In genomic region chr12:64618953-64619590, GRCh38 we compare ENCODE assay signal across 8 cellular contexts.
DNase-seq lines count a peak whose midpoint lies in the region; ATAC-seq lines count a peak whose summit lies in the region.

No MANE protein-coding gene starts in this region.

- ATAC-seq in GM18517 (IDR thresholded peaks at IDR 0.05; ENCODE audit: unreplicated experiment) (peak; percentile 40), HG03066 (IDR thresholded peaks at IDR 0.05; ENCODE audit: low read depth, unreplicated experiment) (peak; percentile 34)

- DNase-seq in AG08396 (ENCODE audit: low spot score) (peak; percentile 22), SIG-M5 treated with dmso at 0.1 percent for 504 hours (lab: John Stamatoyannopoulos, UW; ENCODE audit: unreplicated experiment) (peak; percentile 96), globus pallidus (ENCODE audit: low spot score) (peak; percentile 59), NCI-H187 treated with DMSO at 0.1 percent for 48 hours (lab: John Stamatoyannopoulos, UW) (no peak), NCI-H345 (lab: John Stamatoyannopoulos, UW) (no peak), NCI-H1930 (lab: John Stamatoyannopoulos, UW) (no peak)

Comparison
In these comparisons a context has a peak if more than half of its experiments do, and no peak if none do; other contexts are left out.
1. DNase-seq: peak in AG08396 (single experiment), SIG-M5 treated with dmso at 0.1 percent for 504 hours (single experiment) and globus pallidus (single experiment); none in NCI-H187 treated with DMSO at 0.1 percent for 48 hours (single experiment), NCI-H345 (single experiment) and NCI-H1930 (0 of 2).